In the genomic region with DNA sequence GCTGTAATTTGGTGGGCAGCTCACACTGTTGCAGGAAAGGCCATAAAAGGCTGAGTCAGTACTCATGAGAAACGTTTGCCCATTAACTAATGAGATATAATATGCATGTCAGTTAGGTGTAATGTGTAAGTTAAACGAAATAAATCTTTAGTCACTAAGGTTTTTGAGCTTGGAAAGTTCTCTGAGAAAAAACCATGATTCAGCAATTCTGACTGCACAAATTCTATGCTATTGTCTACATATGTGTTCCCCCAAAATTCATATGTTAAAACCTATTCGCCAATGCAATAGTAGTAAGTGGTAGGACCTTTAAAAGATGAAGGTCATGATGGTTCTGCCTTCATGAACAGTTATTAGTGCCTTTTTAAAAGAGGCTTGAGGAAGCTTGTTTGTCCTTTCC, we compare ENCODE assay signal across 2 cellular contexts.
TF ChIP-seq lines count a peak whose summit lies in the region.

No MANE protein-coding gene starts in this region.

TF ChIP-seq in HepG2, 621 proteins besides CTCF, POLR2A, EP300 and RAD21:
- TF ChIP-seq ZNF546 (CRISPR knock-in tag; conservative IDR thresholded peaks at IDR 0.05) (no peak), BCL6 (CRISPR knock-in tag; IDR thresholded peaks at IDR 0.05) (no peak), ZNF567 (CRISPR knock-in tag; IDR thresholded peaks at IDR 0.05; ENCODE audit: borderline replicate concordance) (no peak), ZC3H4 (CRISPR knock-in tag; IDR thresholded peaks at IDR 0.05; ENCODE audit: borderline replicate concordance) (no peak), MAFK (conservative IDR thresholded peaks at IDR 0.05 in 1 of 2, IDR thresholded peaks at IDR 0.05 in 1 of 2; ENCODE audit: low read length in 2 of 2) (peak; percentile 85 to 95), NBN (conservative IDR thresholded peaks at IDR 0.05) (no peak), MAFF (IDR thresholded peaks at IDR 0.05; ENCODE audit: low read depth, low read length) (peak; percentile 90), RXRA (CRISPR knock-in tag; IDR thresholded peaks at IDR 0.05) (no peak), AGO2 (optimal IDR thresholded peaks at IDR 0.05; ENCODE audit: low read depth, low read length) (no peak), NFE2L2 (IDR thresholded peaks at IDR 0.05; ENCODE audit: low read length) (peak; percentile 54)
- TF ChIP-seq, protein P1, sequence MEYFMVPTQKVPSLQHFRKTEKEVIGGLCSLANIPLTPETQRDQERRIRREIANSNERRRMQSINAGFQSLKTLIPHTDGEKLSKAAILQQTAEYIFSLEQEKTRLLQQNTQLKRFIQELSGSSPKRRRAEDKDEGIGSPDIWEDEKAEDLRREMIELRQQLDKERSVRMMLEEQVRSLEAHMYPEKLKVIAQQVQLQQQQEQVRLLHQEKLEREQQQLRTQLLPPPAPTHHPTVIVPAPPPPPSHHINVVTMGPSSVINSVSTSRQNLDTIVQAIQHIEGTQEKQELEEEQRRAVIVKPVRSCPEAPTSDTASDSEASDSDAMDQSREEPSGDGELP (IDR thresholded peaks at IDR 0.05; ENCODE audit: borderline replicate concordance, low read depth) = no peak
- TF ChIP-seq, protein P2, sequence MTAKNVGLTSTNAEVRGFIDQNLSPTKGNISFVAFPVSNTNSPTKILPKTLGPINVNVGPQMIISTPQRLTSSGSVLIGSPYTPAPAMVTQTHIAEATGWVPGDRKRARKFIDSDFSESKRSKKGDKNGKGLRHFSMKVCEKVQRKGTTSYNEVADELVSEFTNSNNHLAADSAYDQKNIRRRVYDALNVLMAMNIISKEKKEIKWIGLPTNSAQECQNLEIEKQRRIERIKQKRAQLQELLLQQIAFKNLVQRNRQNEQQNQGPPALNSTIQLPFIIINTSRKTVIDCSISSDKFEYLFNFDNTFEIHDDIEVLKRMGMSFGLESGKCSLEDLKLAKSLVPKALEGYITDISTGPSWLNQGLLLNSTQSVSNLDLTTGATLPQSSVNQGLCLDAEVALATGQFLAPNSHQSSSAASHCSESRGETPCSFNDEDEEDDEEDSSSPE (CRISPR knock-in tag; IDR thresholded peaks at IDR 0.05) = no peak
- TF ChIP-seq, protein P3, sequence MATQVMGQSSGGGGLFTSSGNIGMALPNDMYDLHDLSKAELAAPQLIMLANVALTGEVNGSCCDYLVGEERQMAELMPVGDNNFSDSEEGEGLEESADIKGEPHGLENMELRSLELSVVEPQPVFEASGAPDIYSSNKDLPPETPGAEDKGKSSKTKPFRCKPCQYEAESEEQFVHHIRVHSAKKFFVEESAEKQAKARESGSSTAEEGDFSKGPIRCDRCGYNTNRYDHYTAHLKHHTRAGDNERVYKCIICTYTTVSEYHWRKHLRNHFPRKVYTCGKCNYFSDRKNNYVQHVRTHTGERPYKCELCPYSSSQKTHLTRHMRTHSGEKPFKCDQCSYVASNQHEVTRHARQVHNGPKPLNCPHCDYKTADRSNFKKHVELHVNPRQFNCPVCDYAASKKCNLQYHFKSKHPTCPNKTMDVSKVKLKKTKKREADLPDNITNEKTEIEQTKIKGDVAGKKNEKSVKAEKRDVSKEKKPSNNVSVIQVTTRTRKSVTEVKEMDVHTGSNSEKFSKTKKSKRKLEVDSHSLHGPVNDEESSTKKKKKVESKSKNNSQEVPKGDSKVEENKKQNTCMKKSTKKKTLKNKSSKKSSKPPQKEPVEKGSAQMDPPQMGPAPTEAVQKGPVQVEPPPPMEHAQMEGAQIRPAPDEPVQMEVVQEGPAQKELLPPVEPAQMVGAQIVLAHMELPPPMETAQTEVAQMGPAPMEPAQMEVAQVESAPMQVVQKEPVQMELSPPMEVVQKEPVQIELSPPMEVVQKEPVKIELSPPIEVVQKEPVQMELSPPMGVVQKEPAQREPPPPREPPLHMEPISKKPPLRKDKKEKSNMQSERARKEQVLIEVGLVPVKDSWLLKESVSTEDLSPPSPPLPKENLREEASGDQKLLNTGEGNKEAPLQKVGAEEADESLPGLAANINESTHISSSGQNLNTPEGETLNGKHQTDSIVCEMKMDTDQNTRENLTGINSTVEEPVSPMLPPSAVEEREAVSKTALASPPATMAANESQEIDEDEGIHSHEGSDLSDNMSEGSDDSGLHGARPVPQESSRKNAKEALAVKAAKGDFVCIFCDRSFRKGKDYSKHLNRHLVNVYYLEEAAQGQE (IDR thresholded peaks at IDR 0.05; ENCODE audit: borderline replicate concordance in 1 of 2, low read depth in 1 of 2, low read length in 2 of 2) = no peak
- TF ChIP-seq, protein P4, sequence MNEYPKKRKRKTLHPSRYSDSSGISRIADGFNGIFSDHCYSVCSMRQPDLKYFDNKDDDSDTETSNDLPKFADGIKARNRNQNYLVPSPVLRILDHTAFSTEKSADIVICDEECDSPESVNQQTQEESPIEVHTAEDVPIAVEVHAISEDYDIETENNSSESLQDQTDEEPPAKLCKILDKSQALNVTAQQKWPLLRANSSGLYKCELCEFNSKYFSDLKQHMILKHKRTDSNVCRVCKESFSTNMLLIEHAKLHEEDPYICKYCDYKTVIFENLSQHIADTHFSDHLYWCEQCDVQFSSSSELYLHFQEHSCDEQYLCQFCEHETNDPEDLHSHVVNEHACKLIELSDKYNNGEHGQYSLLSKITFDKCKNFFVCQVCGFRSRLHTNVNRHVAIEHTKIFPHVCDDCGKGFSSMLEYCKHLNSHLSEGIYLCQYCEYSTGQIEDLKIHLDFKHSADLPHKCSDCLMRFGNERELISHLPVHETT (CRISPR knock-in tag; conservative IDR thresholded peaks at IDR 0.05) = no peak
TF ChIP-seq in HepG2: peak in this region for 3.

TF ChIP-seq in H1, 55 proteins besides CTCF, POLR2A, EP300 and RAD21:
- TF ChIP-seq BACH1 (IDR thresholded peaks at IDR 0.05; ENCODE audit: low read length) (0 out of 2 replicates have a peak, but pooled peaks have one; percentile 22), MAFK (IDR thresholded peaks at IDR 0.05; ENCODE audit: low read depth, low read length) (peak; percentile 45; the same call in 1 of the 2 replicates), GABPA (IDR thresholded peaks at IDR 0.05; ENCODE audit: borderline replicate concordance, insufficient read depth, low read length) (no peak), TBP (IDR thresholded peaks at IDR 0.05; ENCODE audit: low read depth, low read length) (no peak)
TF ChIP-seq in H1: peak in this region for 2.
